In genomic region chr11:108003623-108004022, GRCh38 we compare ENCODE assay signal across 4 cellular contexts.
TF ChIP-seq lines count a peak whose summit lies in the region.

No MANE protein-coding gene starts in this region.

TF ChIP-seq in SK-N-SH, 30 proteins besides CTCF, POLR2A, EP300 and RAD21 (continued from another document):
- TF ChIP-seq, protein P1, sequence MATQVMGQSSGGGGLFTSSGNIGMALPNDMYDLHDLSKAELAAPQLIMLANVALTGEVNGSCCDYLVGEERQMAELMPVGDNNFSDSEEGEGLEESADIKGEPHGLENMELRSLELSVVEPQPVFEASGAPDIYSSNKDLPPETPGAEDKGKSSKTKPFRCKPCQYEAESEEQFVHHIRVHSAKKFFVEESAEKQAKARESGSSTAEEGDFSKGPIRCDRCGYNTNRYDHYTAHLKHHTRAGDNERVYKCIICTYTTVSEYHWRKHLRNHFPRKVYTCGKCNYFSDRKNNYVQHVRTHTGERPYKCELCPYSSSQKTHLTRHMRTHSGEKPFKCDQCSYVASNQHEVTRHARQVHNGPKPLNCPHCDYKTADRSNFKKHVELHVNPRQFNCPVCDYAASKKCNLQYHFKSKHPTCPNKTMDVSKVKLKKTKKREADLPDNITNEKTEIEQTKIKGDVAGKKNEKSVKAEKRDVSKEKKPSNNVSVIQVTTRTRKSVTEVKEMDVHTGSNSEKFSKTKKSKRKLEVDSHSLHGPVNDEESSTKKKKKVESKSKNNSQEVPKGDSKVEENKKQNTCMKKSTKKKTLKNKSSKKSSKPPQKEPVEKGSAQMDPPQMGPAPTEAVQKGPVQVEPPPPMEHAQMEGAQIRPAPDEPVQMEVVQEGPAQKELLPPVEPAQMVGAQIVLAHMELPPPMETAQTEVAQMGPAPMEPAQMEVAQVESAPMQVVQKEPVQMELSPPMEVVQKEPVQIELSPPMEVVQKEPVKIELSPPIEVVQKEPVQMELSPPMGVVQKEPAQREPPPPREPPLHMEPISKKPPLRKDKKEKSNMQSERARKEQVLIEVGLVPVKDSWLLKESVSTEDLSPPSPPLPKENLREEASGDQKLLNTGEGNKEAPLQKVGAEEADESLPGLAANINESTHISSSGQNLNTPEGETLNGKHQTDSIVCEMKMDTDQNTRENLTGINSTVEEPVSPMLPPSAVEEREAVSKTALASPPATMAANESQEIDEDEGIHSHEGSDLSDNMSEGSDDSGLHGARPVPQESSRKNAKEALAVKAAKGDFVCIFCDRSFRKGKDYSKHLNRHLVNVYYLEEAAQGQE (IDR thresholded peaks at IDR 0.05; ENCODE audit: low read depth, low read length) = peak; percentile 83
- no peak for TF ChIP-seq USF1 (IDR thresholded peaks at IDR 0.05; ENCODE audit: borderline replicate concordance, low read depth)
- TF ChIP-seq, protein P2, sequence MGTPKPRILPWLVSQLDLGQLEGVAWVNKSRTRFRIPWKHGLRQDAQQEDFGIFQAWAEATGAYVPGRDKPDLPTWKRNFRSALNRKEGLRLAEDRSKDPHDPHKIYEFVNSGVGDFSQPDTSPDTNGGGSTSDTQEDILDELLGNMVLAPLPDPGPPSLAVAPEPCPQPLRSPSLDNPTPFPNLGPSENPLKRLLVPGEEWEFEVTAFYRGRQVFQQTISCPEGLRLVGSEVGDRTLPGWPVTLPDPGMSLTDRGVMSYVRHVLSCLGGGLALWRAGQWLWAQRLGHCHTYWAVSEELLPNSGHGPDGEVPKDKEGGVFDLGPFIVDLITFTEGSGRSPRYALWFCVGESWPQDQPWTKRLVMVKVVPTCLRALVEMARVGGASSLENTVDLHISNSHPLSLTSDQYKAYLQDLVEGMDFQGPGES (IDR thresholded peaks at IDR 0.05; ENCODE audit: low read depth, low read length) = no peak
- TF ChIP-seq RCOR1 (IDR thresholded peaks at IDR 0.05; ENCODE audit: low read length) = no peak

TF ChIP-seq in SK-N-SH treated with all-trans-retinoic acid at 6 μM for 48 hours, 23 proteins besides CTCF, POLR2A, EP300 and RAD21:
- TF ChIP-seq, protein P3, sequence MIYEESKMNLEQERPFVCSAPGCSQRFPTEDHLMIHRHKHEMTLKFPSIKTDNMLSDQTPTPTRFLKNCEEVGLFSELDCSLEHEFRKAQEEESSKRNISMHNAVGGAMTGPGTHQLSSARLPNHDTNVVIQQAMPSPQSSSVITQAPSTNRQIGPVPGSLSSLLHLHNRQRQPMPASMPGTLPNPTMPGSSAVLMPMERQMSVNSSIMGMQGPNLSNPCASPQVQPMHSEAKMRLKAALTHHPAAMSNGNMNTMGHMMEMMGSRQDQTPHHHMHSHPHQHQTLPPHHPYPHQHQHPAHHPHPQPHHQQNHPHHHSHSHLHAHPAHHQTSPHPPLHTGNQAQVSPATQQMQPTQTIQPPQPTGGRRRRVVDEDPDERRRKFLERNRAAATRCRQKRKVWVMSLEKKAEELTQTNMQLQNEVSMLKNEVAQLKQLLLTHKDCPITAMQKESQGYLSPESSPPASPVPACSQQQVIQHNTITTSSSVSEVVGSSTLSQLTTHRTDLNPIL (CRISPR knock-in tag; IDR thresholded peaks at IDR 0.05; ENCODE audit: low read depth) = no peak
- no peak for TF ChIP-seq ZNF565 (CRISPR knock-in tag; conservative IDR thresholded peaks at IDR 0.05; ENCODE audit: low read depth)
- no peak for TF ChIP-seq TOX (CRISPR knock-in tag; IDR thresholded peaks at IDR 0.05; ENCODE audit: borderline replicate concordance)
- TF ChIP-seq PPARA (CRISPR knock-in tag; IDR thresholded peaks at IDR 0.05; ENCODE audit: borderline replicate concordance) = no peak

TF ChIP-seq in HEK293, 187 proteins besides CTCF, POLR2A, EP300 and RAD21 (continued from another document):
- TF ChIP-seq, protein P1 (tag by site-specific recombination; IDR thresholded peaks at IDR 0.05) = peak; percentile 88
- TF ChIP-seq ZBTB17 (tag by site-specific recombination; IDR thresholded peaks at IDR 0.05) (no peak), ZNF18 (tag by site-specific recombination; IDR thresholded peaks at IDR 0.05) (no peak)
- TF ChIP-seq, protein P4, sequence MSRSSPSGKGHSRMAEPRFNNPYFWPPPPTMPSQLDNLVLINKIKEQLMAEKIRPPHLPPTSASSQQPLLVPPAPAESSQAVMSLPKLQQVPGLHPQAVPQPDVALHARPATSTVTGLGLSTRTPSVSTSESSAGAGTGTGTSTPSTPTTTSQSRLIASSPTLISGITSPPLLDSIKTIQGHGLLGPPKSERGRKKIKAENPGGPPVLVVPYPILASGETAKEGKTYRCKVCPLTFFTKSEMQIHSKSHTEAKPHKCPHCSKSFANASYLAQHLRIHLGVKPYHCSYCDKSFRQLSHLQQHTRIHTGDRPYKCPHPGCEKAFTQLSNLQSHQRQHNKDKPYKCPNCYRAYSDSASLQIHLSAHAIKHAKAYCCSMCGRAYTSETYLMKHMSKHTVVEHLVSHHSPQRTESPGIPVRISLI (tag by site-specific recombination; IDR thresholded peaks at IDR 0.05) = no peak
TF ChIP-seq in HEK293: peak in this region for 1.

TF ChIP-seq in GM12878, 131 proteins besides CTCF, POLR2A, EP300 and RAD21:
- TF ChIP-seq, protein P1 (IDR thresholded peaks at IDR 0.05; ENCODE audit: low read depth, low read length) = peak; percentile 44; the same call in 1 of the 2 replicates
- TF ChIP-seq BHLHE40 (IDR thresholded peaks at IDR 0.05; ENCODE audit: borderline replicate concordance in 1 of 2, low read depth in 2 of 2, low read length in 1 of 2) (no peak), ASH2L (IDR thresholded peaks at IDR 0.05; ENCODE audit: borderline replicate concordance, low read depth) (no peak)
- TF ChIP-seq, protein P5, sequence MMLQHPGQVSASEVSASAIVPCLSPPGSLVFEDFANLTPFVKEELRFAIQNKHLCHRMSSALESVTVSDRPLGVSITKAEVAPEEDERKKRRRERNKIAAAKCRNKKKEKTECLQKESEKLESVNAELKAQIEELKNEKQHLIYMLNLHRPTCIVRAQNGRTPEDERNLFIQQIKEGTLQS (IDR thresholded peaks at IDR 0.05; ENCODE audit: borderline replicate concordance, extremely low read depth, low read depth, low read length) = no peak
TF ChIP-seq in GM12878: peak in this region for 1.
